ENCODE assay signal across 1 cellular context in genomic region chr12:108950991-108951739, GRCh38.
A peak's percentile ranks its signal among the peaks of the same experiment; 100 is the strongest.
TF ChIP-seq lines count a peak whose summit lies in the region.

No MANE protein-coding gene starts in this region.

TF ChIP-seq in GM12878, 131 proteins besides CTCF, POLR2A, EP300 and RAD21 (continued from another document and continues in another):
- TF ChIP-seq NKRF (conservative IDR thresholded peaks at IDR 0.05) (no peak), BACH1 (IDR thresholded peaks at IDR 0.05; ENCODE audit: borderline replicate concordance) (no peak), MYC (IDR thresholded peaks at IDR 0.05; ENCODE audit: insufficient read depth, insufficient read length, insufficient replicate concordance, low read length, severe bottlenecking) (no peak), YY1 (IDR thresholded peaks at IDR 0.05; ENCODE audit: low read depth, low read length) (0 out of 2 replicates have a peak, but pooled peaks have one; percentile 31), YBX1 (IDR thresholded peaks at IDR 0.05) (no peak), BHLHE40 (IDR thresholded peaks at IDR 0.05; ENCODE audit: borderline replicate concordance in 1 of 2, low read depth in 2 of 2, low read length in 1 of 2) (0 out of 4 replicates have a peak, but pooled peaks of 1 of the 2 experiments have one; percentile 38), STAT1 (conservative IDR thresholded peaks at IDR 0.05) (no peak), POLR2AphosphoS2 (IDR thresholded peaks at IDR 0.05; ENCODE audit: low read depth, low read length) (no peak), RBBP5 (conservative IDR thresholded peaks at IDR 0.05) (no peak), SMARCA5 (IDR thresholded peaks at IDR 0.05) (peak; percentile 85; the same call in 1 of the 2 replicates), ZBTB33 (IDR thresholded peaks at IDR 0.05) (no peak), MAX (IDR thresholded peaks at IDR 0.05; ENCODE audit: low read depth, low read length) (no peak), ETV6 (conservative IDR thresholded peaks at IDR 0.05 in 1 of 2, IDR thresholded peaks at IDR 0.05 in 1 of 2; ENCODE audit: borderline replicate concordance in 1 of 2, low read depth in 1 of 2) (no peak), SMAD1 (IDR thresholded peaks at IDR 0.05; ENCODE audit: low read depth, partially characterized antibody) (peak; percentile 71), ZNF384 (IDR thresholded peaks at IDR 0.05; ENCODE audit: borderline replicate concordance, low read depth, low read length) (no peak), LARP7 (IDR thresholded peaks at IDR 0.05) (peak; percentile 59; the same call in 1 of the 2 replicates), REST (IDR thresholded peaks at IDR 0.05; ENCODE audit: low read depth, low read length) (no peak), JUND (IDR thresholded peaks at IDR 0.05; ENCODE audit: low read depth, low read length) (no peak), CBFB (IDR thresholded peaks at IDR 0.05; ENCODE audit: low read depth) (peak; percentile 56; the same call in 1 of the 2 replicates), MTA2 (IDR thresholded peaks at IDR 0.05; ENCODE audit: low read depth) (no peak), PKNOX1 (IDR thresholded peaks at IDR 0.05) (no peak), RB1 (IDR thresholded peaks at IDR 0.05; ENCODE audit: borderline replicate concordance) (peak; percentile 68; the same call in 1 of the 2 replicates), RFX5 (IDR thresholded peaks at IDR 0.05; ENCODE audit: low read depth, low read length) (no peak), GATAD2B (conservative IDR thresholded peaks at IDR 0.05; ENCODE audit: low read depth) (no peak), ZBTB11 (CRISPR knock-in tag; IDR thresholded peaks at IDR 0.05) (no peak), ZNF207 (IDR thresholded peaks at IDR 0.05; ENCODE audit: borderline replicate concordance) (no peak), MYB (IDR thresholded peaks at IDR 0.05; ENCODE audit: borderline replicate concordance, low read depth, low read length) (no peak), SKIL (IDR thresholded peaks at IDR 0.05; ENCODE audit: low read depth, poor library complexity, severe bottlenecking) (peak; percentile 54), CREB1 (IDR thresholded peaks at IDR 0.05; ENCODE audit: low read depth) (no peak), NRF1 (conservative IDR thresholded peaks at IDR 0.05; ENCODE audit: low read depth, low read length) (no peak), FOXM1 (IDR thresholded peaks at IDR 0.05; ENCODE audit: low read depth, low read length) (no peak), CEBPB (IDR thresholded peaks at IDR 0.05; ENCODE audit: borderline replicate concordance in 1 of 2, low read depth in 2 of 2, low read length in 2 of 2) (no peak), NBN (IDR thresholded peaks at IDR 0.05) (no peak), ATF2 (IDR thresholded peaks at IDR 0.05; ENCODE audit: low read length) (no peak), IRF3 (IDR thresholded peaks at IDR 0.05) (no peak), ZNF592 (IDR thresholded peaks at IDR 0.05) (0 out of 2 replicates have a peak, but pooled peaks have one; percentile 27), KDM1A (IDR thresholded peaks at IDR 0.05; ENCODE audit: borderline replicate concordance) (no peak), SP1 (IDR thresholded peaks at IDR 0.05; ENCODE audit: low read depth, low read length) (no peak)
